ENCODE assay signal across 21 cellular contexts in genomic region chr16:68061396-68061795, GRCh38.
A peak's percentile ranks its signal among the peaks of the same experiment; 100 is the strongest.
DNase-seq lines count a peak whose midpoint lies in the region; TF ChIP-seq lines count a peak whose summit lies in the region.
"Had no signal": no experiment of that assay in that cellular context is flagged by ENCODE, and none has a peak within 500 bp of the region (broad histone marks: within the 10 kb centered on the region; RNA-seq: fewer than 3 reads in every experiment).

No MANE protein-coding gene starts in this region.

- H3K27me3 Mint-ChIP-seq in T-helper 1 cell treated with Interleukin-12 subunit alpha and Interleukin-12 subunit beta and Interleukin-4 antibody, amounts not matched to agents 30 μg/mL and 1 μg/mL, for 36 hours (ENCODE audit: low read depth) = no peaks in the 10 kb centered on the region
- H3K27me3 Mint-ChIP-seq in activated naive CD8-positive, alpha-beta T cell = no peaks in the 10 kb centered on the region
- peaks cover 2% of the 10 kb centered on the region for H3K27me3 Mint-ChIP-seq in nephron progenitor cell (ENCODE audit: low read depth, poor library complexity)

- H3K9me3 ChIP-seq in KOPT-K1 (ENCODE audit: insufficient read depth, low read length, poor library complexity, severe bottlenecking) = no peaks in the 10 kb centered on the region
- H3K9me3 ChIP-seq: SJCRH30, thyroid gland had no signal

- TF ChIP-seq CTCF in nephron progenitor cell (IDR thresholded peaks at IDR 0.05) = no peak

- no peak overlapping the region for H3K4me3 Mint-ChIP-seq in T-helper 1 cell treated with Interleukin-12 subunit alpha and Interleukin-12 subunit beta and Interleukin-4 antibody, amounts not matched to agents 30 μg/mL and 1 μg/mL, for 36 hours
- no peak overlapping the region for H3K4me3 Mint-ChIP-seq in activated naive CD8-positive, alpha-beta T cell
- H3K4me3 Mint-ChIP-seq in nephron progenitor cell = no peak overlapping the region

- peak overlapping the region; percentile 31 for H3K27ac ChIP-seq in KOPT-K1 (ENCODE audit: low read depth, low read length, poor library complexity, severe bottlenecking)
- H3K27ac ChIP-seq: 22Rv1, C4-2B, SJCRH30 had no signal

- H3K4me1 Mint-ChIP-seq in T-helper 1 cell treated with Interleukin-12 subunit alpha and Interleukin-12 subunit beta and Interleukin-4 antibody, amounts not matched to agents 30 μg/mL and 1 μg/mL, for 36 hours (ENCODE audit: low read depth) = peaks cover 58% of the 10 kb centered on the region
- H3K4me1 Mint-ChIP-seq in activated naive CD8-positive, alpha-beta T cell (ENCODE audit: low read depth) = peaks cover 64% of the 10 kb centered on the region
- peaks cover 6% of the 10 kb centered on the region for H3K4me1 Mint-ChIP-seq in nephron progenitor cell

- H3K9me3 Mint-ChIP-seq in T-helper 1 cell treated with Interleukin-12 subunit alpha and Interleukin-12 subunit beta and Interleukin-4 antibody, amounts not matched to agents 30 μg/mL and 1 μg/mL, for 36 hours = no peaks in the 10 kb centered on the region
- H3K9me3 Mint-ChIP-seq in activated naive CD8-positive, alpha-beta T cell (ENCODE audit: low read depth) = peaks cover 3% of the 10 kb centered on the region
- H3K9me3 Mint-ChIP-seq in nephron progenitor cell = no peaks in the 10 kb centered on the region

- H3K36me3 ChIP-seq in KOPT-K1 (ENCODE audit: insufficient read depth, low read length) = peaks cover 43% of the 10 kb centered on the region
- H3K36me3 ChIP-seq: SJCRH30, thyroid gland had no signal

- H3K27ac Mint-ChIP-seq in T-helper 1 cell treated with Interleukin-12 subunit alpha and Interleukin-12 subunit beta and Interleukin-4 antibody, amounts not matched to agents 30 μg/mL and 1 μg/mL, for 36 hours = peak overlapping the region; percentile 81
- peak overlapping the region; percentile 86 for H3K27ac Mint-ChIP-seq in activated naive CD8-positive, alpha-beta T cell
- peak overlapping the region; percentile 82 for H3K27ac Mint-ChIP-seq in nephron progenitor cell

- DNase-seq in T-helper 1 cell (no peak), nephron progenitor cell (no peak), GOT3 (lab: John Stamatoyannopoulos, UW) (no peak), amygdala (lab: John Stamatoyannopoulos, UW) (no peak)
- no peak for DNase-seq in activated CD4-positive, CD25-positive, alpha-beta regulatory T cell (lab: John Stamatoyannopoulos, UW)
- DNase-seq: amniotic stem cell; cerebellar nuclear complex; foreskin melanocyte; HCEC 1CT; NCI-H187; NCI-H510A treated with DMSO at 0.1 percent for 48 hours; OCI-M1; right cardiac atrium; SJCRH30; stimulated activated CD4-positive, alpha-beta T cell treated with anti-CD3 and anti-CD28 coated beads, Interleukin-2, amount 100 ng/mL, for 24 hours; thyroid gland had no signal

- peaks cover 40% of the 10 kb centered on the region for H3K36me3 Mint-ChIP-seq in T-helper 1 cell treated with Interleukin-12 subunit alpha and Interleukin-12 subunit beta and Interleukin-4 antibody, amounts not matched to agents 30 μg/mL and 1 μg/mL, for 36 hours (ENCODE audit: low read depth)
- H3K36me3 Mint-ChIP-seq in activated naive CD8-positive, alpha-beta T cell = peaks cover 18% of the 10 kb centered on the region
- peaks cover 22% of the 10 kb centered on the region for H3K36me3 Mint-ChIP-seq in nephron progenitor cell (ENCODE audit: low read depth)
